Comparison of ENCODE assay signal across 9 cellular contexts in genomic region chr17:44323359-44324091, GRCh38. TPM values are rescaled to one million over a fixed set of nuclear protein-coding genes. Genes with fewer than 3 reads are reported as not detected.
DNase-seq lines count a peak whose midpoint lies in the region; ATAC-seq, FAIRE-seq and TF ChIP-seq lines count a peak whose summit lies in the region.
"Had no signal": no experiment of that assay in that cellular context is flagged by ENCODE, and none has a peak within 500 bp of the region (broad histone marks: within the 10 kb centered on the region; RNA-seq: fewer than 3 reads in every experiment).

No MANE protein-coding gene starts in this region.

- H3K36me3 Mint-ChIP-seq in activated CD4-positive, alpha-beta T cell treated with anti-CD3 and anti-CD28 coated beads, Interleukin-2, amount 10 ng/mL, durations not matched to agents 24 days and 14 days (ENCODE audit: low read depth), result peaks cover 28% of the 10 kb centered on the region
- H3K36me3 Mint-ChIP-seq in astrocyte (ENCODE audit: low read depth, unreplicated experiment), result peaks cover 8% of the 10 kb centered on the region

- in situ Hi-C loops in HepG2 (cut with HindIII; ENCODE audit: extremely low pct_ligation_motif_present, low pct_unique_long_range_greater_than_20kb) (no loop called here), ACHN (cut with HindIII; ENCODE audit: low pct_ligation_motif_present, low pct_unique_long_range_greater_than_20kb, low sequenced_read_pairs) (loop anchor here (10.0 kb wide), 1 partner anchor 119 kb away; no protein-coding TSS in a partner anchor)

- H3K9me3 ChIP-seq in astrocyte (ENCODE audit: insufficient read depth, low read depth, low read length) (no peaks in the 10 kb centered on the region), HepG2 (ENCODE audit: low read length) (no peaks in the 10 kb centered on the region), thymus (ENCODE audit: control insufficient read depth) (no peaks in the 10 kb centered on the region)

- H3K9ac ChIP-seq in astrocyte (ENCODE audit: low read length) (peak overlapping the region; percentile 79), HepG2 (ENCODE audit: insufficient read depth, low read depth, low read length) (peak overlapping the region; percentile 90)

- H3K4me1 Mint-ChIP-seq in activated CD4-positive, alpha-beta T cell treated with anti-CD3 and anti-CD28 coated beads, Interleukin-2, amount 10 ng/mL, durations not matched to agents 24 days and 14 days, result peaks cover 20% of the 10 kb centered on the region
- H3K4me1 Mint-ChIP-seq in astrocyte (ENCODE audit: low read depth, unreplicated experiment), result peaks cover 2% of the 10 kb centered on the region

- H3K36me3 ChIP-seq in astrocyte (ENCODE audit: insufficient read depth, low read length) (peaks cover 6% of the 10 kb centered on the region), HepG2 (replicated peaks in 1 of 2; ENCODE audit: control insufficient read depth in 1 of 2, insufficient read depth in 2 of 2, low read length in 2 of 2) (peaks cover 19 to 33% of the 10 kb centered on the region in 2 experiments; a peak in 4 of 5 replicates), thymus (ENCODE audit: control insufficient read depth, insufficient read depth) (peaks cover 32% of the 10 kb centered on the region)

- peak overlapping the region; percentile 73 for H3K4me3 ChIP-seq in astrocyte (ENCODE audit: insufficient read depth, low read depth, low read length)
- H3K4me3 ChIP-seq in HepG2 (replicated peaks in 1 of 3; ENCODE audit: insufficient read depth in 1 of 3, low read depth in 2 of 3, low read length in 3 of 3), result peak overlapping the region; percentile 78 to 97 (median 91)
- H3K4me3 ChIP-seq in thymus (ENCODE audit: low read length), result peak overlapping the region; percentile 89

- TF ChIP-seq EP300 in HepG2 (IDR thresholded peaks at IDR 0.05; ENCODE audit: low read depth in 2 of 2, low read length in 2 of 2), result no peak
- no peak for TF ChIP-seq EP300 in HepG2 (CRISPR knock-in tag; IDR thresholded peaks at IDR 0.05; ENCODE audit: borderline replicate concordance)

- H3K4me1 ChIP-seq in astrocyte (ENCODE audit: insufficient read depth, low read length) (peaks cover 10% of the 10 kb centered on the region), HepG2 (ENCODE audit: insufficient read depth, low read length) (peaks cover 51% of the 10 kb centered on the region), thymus (ENCODE audit: control insufficient read depth, insufficient read depth, low read length) (peaks cover 5% of the 10 kb centered on the region)

- H3K27me3 ChIP-seq in astrocyte (ENCODE audit: insufficient read depth, low read length), result no peaks in the 10 kb centered on the region
- H3K27me3 ChIP-seq in HepG2 (ENCODE audit: control insufficient read depth in 1 of 2, insufficient read depth in 2 of 2, low read length in 2 of 2), result no peaks in the 10 kb centered on the region; a peak in 3 of 5 replicates
- peaks cover 8% of the 10 kb centered on the region for H3K27me3 ChIP-seq in thymus (ENCODE audit: control insufficient read depth, insufficient read depth)

- DNase-seq in activated CD4-positive, alpha-beta T cell treated with anti-CD3 and anti-CD28 coated beads, Interleukin-2, amount 10 ng/mL, durations not matched to agents 24 days and 14 days, result no peak
- DNase-seq in activated CD4-positive, alpha-beta T cell treated with anti-CD3 and anti-CD28 coated beads for 1 hour, result no peak
- DNase-seq in astrocyte (ENCODE audit: low read depth), result no peak
- DNase-seq in HepG2 (ENCODE audit: low spot score), result no peak
- DNase-seq in ACHN, result no peak
- DNase-seq in sciatic nerve (ENCODE audit: low spot score), result no peak
- DNase-seq in NCI-H526 (lab: John Stamatoyannopoulos, UW), result no peak

- no peaks in the 10 kb centered on the region for H3K9me3 Mint-ChIP-seq in activated CD4-positive, alpha-beta T cell treated with anti-CD3 and anti-CD28 coated beads, Interleukin-2, amount 10 ng/mL, durations not matched to agents 24 days and 14 days
- H3K9me3 Mint-ChIP-seq in astrocyte (ENCODE audit: unreplicated experiment), result no peaks in the 10 kb centered on the region

- no peaks in the 10 kb centered on the region for H3K27me3 Mint-ChIP-seq in activated CD4-positive, alpha-beta T cell treated with anti-CD3 and anti-CD28 coated beads, Interleukin-2, amount 10 ng/mL, durations not matched to agents 24 days and 14 days
- H3K27me3 Mint-ChIP-seq in astrocyte (ENCODE audit: low read depth, unreplicated experiment), result no peaks in the 10 kb centered on the region

- intact Hi-C loops in activated CD4-positive, alpha-beta T cell treated with anti-CD3 and anti-CD28 coated beads, Interleukin-2, amount 10 ng/mL, durations not matched to agents 24 days and 14 days (cut with micrococcal nuclease), result loop anchor here (2.0 kb wide), 2 partner anchors 15 to 257 kb away; partner anchors contain the start of genes LSM12 and RUNDC3A
- intact Hi-C loops in HepG2 (cut with micrococcal nuclease; ENCODE audit: unreplicated experiment) (loop anchor here (2.0 to 10.0 kb wide), 2 partner anchors 49 to 105 kb away; partner anchors contain the start of gene UBTF), sciatic nerve (cut with DNase I) (no loop called here)

- TF ChIP-seq CTCF in astrocyte (IDR thresholded peaks at IDR 0.05; ENCODE audit: insufficient read depth, low read depth, low read length) (no peak), HepG2 (CRISPR knock-in tag; IDR thresholded peaks at IDR 0.05) (0 out of 2 replicates have a peak, but pooled peaks have one; percentile 5)

- peak overlapping the region; percentile 85 for H3K4me2 ChIP-seq in astrocyte (ENCODE audit: low read length)
- peak overlapping the region; percentile 97 for H3K4me2 ChIP-seq in HepG2 (ENCODE audit: low read depth, low read length)

- H2AFZ ChIP-seq in astrocyte (ENCODE audit: low read depth, low read length) (peak overlapping the region; percentile 87), HepG2 (ENCODE audit: low read length) (no peak overlapping the region)

- WGBS in HepG2 (ENCODE audit: low lambda C conversion rate), result 37% methylated on average over 27 of the region's 27 CpGs
- 77% methylated on average over 27 of the region's 27 CpGs for WGBS in thymus

- H3K27ac ChIP-seq in astrocyte (ENCODE audit: low read depth, low read length), result no peak overlapping the region
- H3K27ac ChIP-seq in HepG2 (ENCODE audit: extremely low read length, insufficient read depth, low read length), result peak overlapping the region; percentile 61
- H3K27ac ChIP-seq in thymus (ENCODE audit: low read depth), result no peak overlapping the region

- CTCF ChIA-PET in HepG2 (lab: Yijun Ruan, JAX; ENCODE audit: low intra/inter-chr PET ratio, low total read pairs), result no interaction called here

- BruUV-seq in HepG2 (replicated peaks; lab: Mats Ljungman, UMichigan), result TSS peak; percentile 66

- peaks cover 19% of the 10 kb centered on the region for H3K79me2 ChIP-seq in astrocyte (ENCODE audit: insufficient read depth, low read length)
- peaks cover 14% of the 10 kb centered on the region for H3K79me2 ChIP-seq in HepG2 (ENCODE audit: insufficient read depth, low read length)

- TF ChIP-seq POLR2A in HepG2 (IDR thresholded peaks at IDR 0.05; ENCODE audit: insufficient read depth in 1 of 2, low read depth in 2 of 2, low read length in 2 of 2), result no peak

- H4K20me1 ChIP-seq in astrocyte (ENCODE audit: insufficient read depth, low read length) (peaks cover 19% of the 10 kb centered on the region), HepG2 (ENCODE audit: insufficient read depth, low read length) (no peaks in the 10 kb centered on the region)

- FAIRE-seq in astrocyte (lab: Jason Lieb, UNC), result no peak
- FAIRE-seq in HepG2 (lab: Jason Lieb, UNC), result no peak

- peak overlapping the region; percentile 94 for H3K4me3 Mint-ChIP-seq in activated CD4-positive, alpha-beta T cell treated with anti-CD3 and anti-CD28 coated beads, Interleukin-2, amount 10 ng/mL, durations not matched to agents 24 days and 14 days
- peak overlapping the region; percentile 90 for H3K4me3 Mint-ChIP-seq in astrocyte (ENCODE audit: unreplicated experiment)

- H3K27ac Mint-ChIP-seq in activated CD4-positive, alpha-beta T cell treated with anti-CD3 and anti-CD28 coated beads, Interleukin-2, amount 10 ng/mL, durations not matched to agents 24 days and 14 days, result peak overlapping the region; percentile 82
- no peak overlapping the region for H3K27ac Mint-ChIP-seq in astrocyte (ENCODE audit: unreplicated experiment)

- ATAC-seq in HepG2, result no peak
- ATAC-seq in sciatic nerve, result no peak

- no peak for TF ChIP-seq RAD21 in HepG2 (CRISPR knock-in tag; IDR thresholded peaks at IDR 0.05)

- POLR2A ChIA-PET in HepG2 (lab: Yijun Ruan, JAX), result interaction anchor here (1.4 to 1.9 kb wide), 3 partner anchors 11 to 124 kb away, joined by 5 to 6 read pairs (median 6); partner anchors contain the start of genes ATXN7L3 and UBTF

RNA-seq across cellular contexts. Expression of gene SLC25A39, which starts 1.1 kb away (rescaled TPM):
- 172 TPM in 2 replicates for total RNA-seq in activated CD4-positive, alpha-beta T cell treated with anti-CD3 and anti-CD28 coated beads, Interleukin-2, amount 10 ng/mL, durations not matched to agents 24 days and 14 days
- total RNA-seq in astrocyte (80.6 and 80.9 TPM in 2 replicates), HepG2 (2016; rRNA removed; fragmentation: Illumina TruSeq; extraction: Trizol) (119 and 151 TPM in 2 replicates), sciatic nerve (91.6 TPM)
- 410 and 476 TPM in 2 replicates for total RNA-seq in HepG2 (2016; cell fraction: cytosol; rRNA removed; fragmentation: Illumina TruSeq; extraction: Trizol; ENCODE audit: low read depth)
- 99.0 and 156 TPM in 2 replicates for total RNA-seq in HepG2 (2016; cell fraction: insoluble cytoplasmic fraction; rRNA removed; fragmentation: Illumina TruSeq; extraction: Trizol)
- 478 and 550 TPM in 2 replicates for total RNA-seq in HepG2 (2016; cell fraction: membrane; rRNA removed; fragmentation: Illumina TruSeq; extraction: Trizol)
- 88.4 and 102 TPM in 2 replicates for total RNA-seq in HepG2 (2016; cell fraction: nucleus; rRNA removed; fragmentation: Illumina TruSeq; extraction: Trizol)
- polyA plus RNA-seq in HepG2 (2011; rRNA removed) (144 and 164 TPM in 2 replicates), thymus (93.8 TPM)
- 120 and 173 TPM in 2 replicates for polyA plus RNA-seq in HepG2 (2011; cell fraction: cytosol; rRNA removed)
- 432 and 489 TPM in 2 replicates for polyA plus RNA-seq in HepG2 (2011; cell fraction: nucleus; rRNA removed)
- polyA plus RNA-seq in HepG2 (2012), result 90.6 and 129 TPM in 2 replicates
- polyA plus RNA-seq in HepG2 (2016; cell fraction: cytosol; fragmentation: Illumina TruSeq; extraction: Trizol; ENCODE audit: low read depth), result 809 and 889 TPM in 2 replicates
- 161 and 204 TPM in 2 replicates for polyA plus RNA-seq in HepG2 (2016; cell fraction: insoluble cytoplasmic fraction; fragmentation: Illumina TruSeq; extraction: Trizol; ENCODE audit: low read depth)
- 764 and 806 TPM in 2 replicates for polyA plus RNA-seq in HepG2 (2016; cell fraction: membrane; fragmentation: Illumina TruSeq; extraction: Trizol; ENCODE audit: low read depth)
- polyA plus RNA-seq in HepG2 (2016; cell fraction: nucleus; fragmentation: Illumina TruSeq; extraction: Trizol; ENCODE audit: insufficient read depth, low read depth), result 299 and 303 TPM in 2 replicates
- polyA minus RNA-seq in HepG2 (2011; rRNA and poly(A)+ RNA removed; ENCODE audit: low replicate concordance), result 136 and 157 TPM in 2 replicates
- polyA minus RNA-seq in HepG2 (2011; cell fraction: cytosol; rRNA and poly(A)+ RNA removed), result 35.4 and 57.5 TPM in 2 replicates
- polyA minus RNA-seq in HepG2 (2011; cell fraction: nucleus; rRNA and poly(A)+ RNA removed), result 45.3 and 47.1 TPM in 2 replicates

RNA-seq across cellular contexts. Expression of gene RUNDC3A, which starts 15.1 kb away (rescaled TPM):
- 0.42 TPM in 1 of 2 replicates, not detected in the other for total RNA-seq in activated CD4-positive, alpha-beta T cell treated with anti-CD3 and anti-CD28 coated beads, Interleukin-2, amount 10 ng/mL, durations not matched to agents 24 days and 14 days
- total RNA-seq in astrocyte, result 2.0 and 3.4 TPM in 2 replicates
- total RNA-seq in HepG2 (2016; rRNA removed; fragmentation: Illumina TruSeq; extraction: Trizol), result not detected in 2 replicates
- total RNA-seq in HepG2 (2016; cell fraction: cytosol; rRNA removed; fragmentation: Illumina TruSeq; extraction: Trizol; ENCODE audit: low read depth), result not detected in 2 replicates
- total RNA-seq in HepG2 (2016; cell fraction: insoluble cytoplasmic fraction; rRNA removed; fragmentation: Illumina TruSeq; extraction: Trizol), result 0.04 TPM in 1 of 2 replicates, not detected in the other
- total RNA-seq in HepG2 (2016; cell fraction: membrane; rRNA removed; fragmentation: Illumina TruSeq; extraction: Trizol), result 0.31 TPM in 1 of 2 replicates, not detected in the other
- not detected in 2 replicates for total RNA-seq in HepG2 (2016; cell fraction: nucleus; rRNA removed; fragmentation: Illumina TruSeq; extraction: Trizol)
- 0.25 and 0.33 TPM in 2 replicates for polyA plus RNA-seq in HepG2 (2011; rRNA removed)
- polyA plus RNA-seq in HepG2 (2011; cell fraction: cytosol; rRNA removed), result 0.32 and 0.42 TPM in 2 replicates
- polyA plus RNA-seq in HepG2 (2011; cell fraction: nucleus; rRNA removed), result 0.97 and 1.1 TPM in 2 replicates
- polyA plus RNA-seq in HepG2 (2012), result 0.11 and 0.43 TPM in 2 replicates
- polyA plus RNA-seq in HepG2 (2016; cell fraction: cytosol; fragmentation: Illumina TruSeq; extraction: Trizol; ENCODE audit: low read depth), result 0.18 TPM in 2 replicates
- polyA plus RNA-seq in HepG2 (2016; cell fraction: insoluble cytoplasmic fraction; fragmentation: Illumina TruSeq; extraction: Trizol; ENCODE audit: low read depth), result 0.21 and 0.33 TPM in 2 replicates
- polyA plus RNA-seq in HepG2 (2016; cell fraction: membrane; fragmentation: Illumina TruSeq; extraction: Trizol; ENCODE audit: low read depth), result 0.07 TPM in 1 of 2 replicates, not detected in the other
- polyA plus RNA-seq in HepG2 (2016; cell fraction: nucleus; fragmentation: Illumina TruSeq; extraction: Trizol; ENCODE audit: insufficient read depth, low read depth), result 0.33 TPM in 1 of 2 replicates, not detected in the other
- polyA minus RNA-seq in HepG2 (2011; rRNA and poly(A)+ RNA removed; ENCODE audit: low replicate concordance), result 0.48 TPM in 1 of 2 replicates, not detected in the other
- not detected in 2 replicates for polyA minus RNA-seq in HepG2 (2011; cell fraction: cytosol; rRNA and poly(A)+ RNA removed)
- polyA minus RNA-seq in HepG2 (2011; cell fraction: nucleus; rRNA and poly(A)+ RNA removed), result 0.50 TPM in 1 of 2 replicates, not detected in the other
- 4.9 TPM for polyA plus RNA-seq in thymus
- total RNA-seq in sciatic nerve, result 2.9 TPM

RNA-seq across cellular contexts. Expression of gene GRN, which starts 21.6 kb away (rescaled TPM):
- total RNA-seq in activated CD4-positive, alpha-beta T cell treated with anti-CD3 and anti-CD28 coated beads, Interleukin-2, amount 10 ng/mL, durations not matched to agents 24 days and 14 days, result 33.0 and 34.6 TPM in 2 replicates
- total RNA-seq in astrocyte (327 and 338 TPM in 2 replicates), HepG2 (2016; rRNA removed; fragmentation: Illumina TruSeq; extraction: Trizol) (41.2 and 86.6 TPM in 2 replicates), sciatic nerve (169 TPM)
- total RNA-seq in HepG2 (2016; cell fraction: cytosol; rRNA removed; fragmentation: Illumina TruSeq; extraction: Trizol; ENCODE audit: low read depth), result 14.7 and 16.4 TPM in 2 replicates
- 36.4 and 95.6 TPM in 2 replicates for total RNA-seq in HepG2 (2016; cell fraction: insoluble cytoplasmic fraction; rRNA removed; fragmentation: Illumina TruSeq; extraction: Trizol)
- total RNA-seq in HepG2 (2016; cell fraction: membrane; rRNA removed; fragmentation: Illumina TruSeq; extraction: Trizol), result 24.9 and 32.7 TPM in 2 replicates
- 81.7 and 101 TPM in 2 replicates for total RNA-seq in HepG2 (2016; cell fraction: nucleus; rRNA removed; fragmentation: Illumina TruSeq; extraction: Trizol)
- polyA plus RNA-seq in HepG2 (2011; rRNA removed) (143 and 195 TPM in 2 replicates), thymus (93.0 TPM)
- 82.9 and 130 TPM in 2 replicates for polyA plus RNA-seq in HepG2 (2011; cell fraction: cytosol; rRNA removed)
- polyA plus RNA-seq in HepG2 (2011; cell fraction: nucleus; rRNA removed), result 653 and 705 TPM in 2 replicates
- polyA plus RNA-seq in HepG2 (2012), result 166 and 219 TPM in 2 replicates
- 23.3 and 23.7 TPM in 2 replicates for polyA plus RNA-seq in HepG2 (2016; cell fraction: cytosol; fragmentation: Illumina TruSeq; extraction: Trizol; ENCODE audit: low read depth)
- 50.3 and 62.4 TPM in 2 replicates for polyA plus RNA-seq in HepG2 (2016; cell fraction: insoluble cytoplasmic fraction; fragmentation: Illumina TruSeq; extraction: Trizol; ENCODE audit: low read depth)
- 32.0 and 32.7 TPM in 2 replicates for polyA plus RNA-seq in HepG2 (2016; cell fraction: membrane; fragmentation: Illumina TruSeq; extraction: Trizol; ENCODE audit: low read depth)
- 211 and 219 TPM in 2 replicates for polyA plus RNA-seq in HepG2 (2016; cell fraction: nucleus; fragmentation: Illumina TruSeq; extraction: Trizol; ENCODE audit: insufficient read depth, low read depth)
- polyA minus RNA-seq in HepG2 (2011; rRNA and poly(A)+ RNA removed; ENCODE audit: low replicate concordance), result 65.4 and 170 TPM in 2 replicates
- polyA minus RNA-seq in HepG2 (2011; cell fraction: cytosol; rRNA and poly(A)+ RNA removed), result 146 and 172 TPM in 2 replicates
- 48.2 and 74.1 TPM in 2 replicates for polyA minus RNA-seq in HepG2 (2011; cell fraction: nucleus; rRNA and poly(A)+ RNA removed)

RNA-seq across cellular contexts. Expression of gene FAM171A2, which starts 40.1 kb away (rescaled TPM):
- total RNA-seq in activated CD4-positive, alpha-beta T cell treated with anti-CD3 and anti-CD28 coated beads, Interleukin-2, amount 10 ng/mL, durations not matched to agents 24 days and 14 days, result 0.21 and 0.26 TPM in 2 replicates
- 18.2 and 22.8 TPM in 2 replicates for total RNA-seq in astrocyte
- 1.0 and 1.8 TPM in 2 replicates for total RNA-seq in HepG2 (2016; rRNA removed; fragmentation: Illumina TruSeq; extraction: Trizol)
- total RNA-seq in HepG2 (2016; cell fraction: cytosol; rRNA removed; fragmentation: Illumina TruSeq; extraction: Trizol; ENCODE audit: low read depth), result 0.44 and 1.2 TPM in 2 replicates
- total RNA-seq in HepG2 (2016; cell fraction: insoluble cytoplasmic fraction; rRNA removed; fragmentation: Illumina TruSeq; extraction: Trizol), result 0.97 and 2.0 TPM in 2 replicates
- 1.4 and 2.0 TPM in 2 replicates for total RNA-seq in HepG2 (2016; cell fraction: membrane; rRNA removed; fragmentation: Illumina TruSeq; extraction: Trizol)
- total RNA-seq in HepG2 (2016; cell fraction: nucleus; rRNA removed; fragmentation: Illumina TruSeq; extraction: Trizol), result 1.8 and 2.4 TPM in 2 replicates
- 3.6 and 5.8 TPM in 2 replicates for polyA plus RNA-seq in HepG2 (2011; rRNA removed)
- 3.3 and 4.9 TPM in 2 replicates for polyA plus RNA-seq in HepG2 (2011; cell fraction: cytosol; rRNA removed)
- 5.7 and 6.2 TPM in 2 replicates for polyA plus RNA-seq in HepG2 (2011; cell fraction: nucleus; rRNA removed)
- polyA plus RNA-seq in HepG2 (2012), result 3.9 and 7.7 TPM in 2 replicates
- polyA plus RNA-seq in HepG2 (2016; cell fraction: cytosol; fragmentation: Illumina TruSeq; extraction: Trizol; ENCODE audit: low read depth), result 0.99 and 1.1 TPM in 2 replicates
- polyA plus RNA-seq in HepG2 (2016; cell fraction: insoluble cytoplasmic fraction; fragmentation: Illumina TruSeq; extraction: Trizol; ENCODE audit: low read depth), result 0.66 and 0.71 TPM in 2 replicates
- 0.84 and 1.1 TPM in 2 replicates for polyA plus RNA-seq in HepG2 (2016; cell fraction: membrane; fragmentation: Illumina TruSeq; extraction: Trizol; ENCODE audit: low read depth)
- polyA plus RNA-seq in HepG2 (2016; cell fraction: nucleus; fragmentation: Illumina TruSeq; extraction: Trizol; ENCODE audit: insufficient read depth, low read depth), result 3.3 and 3.5 TPM in 2 replicates
- polyA minus RNA-seq in HepG2 (2011; rRNA and poly(A)+ RNA removed; ENCODE audit: low replicate concordance), result 1.3 and 9.8 TPM in 2 replicates
- 3.0 and 3.8 TPM in 2 replicates for polyA minus RNA-seq in HepG2 (2011; cell fraction: cytosol; rRNA and poly(A)+ RNA removed)
- polyA minus RNA-seq in HepG2 (2011; cell fraction: nucleus; rRNA and poly(A)+ RNA removed), result 1.3 and 2.7 TPM in 2 replicates
- 0.39 TPM for polyA plus RNA-seq in thymus
- 3.7 TPM for total RNA-seq in sciatic nerve

RNA-seq across cellular contexts. Expression of gene SLC4A1, which starts 55.6 kb away (rescaled TPM):
- not detected in 2 replicates for total RNA-seq in activated CD4-positive, alpha-beta T cell treated with anti-CD3 and anti-CD28 coated beads, Interleukin-2, amount 10 ng/mL, durations not matched to agents 24 days and 14 days
- total RNA-seq in astrocyte (not detected in 2 replicates), HepG2 (2016; rRNA removed; fragmentation: Illumina TruSeq; extraction: Trizol) (not detected in 2 replicates), sciatic nerve (47.6 TPM)
- total RNA-seq in HepG2 (2016; cell fraction: cytosol; rRNA removed; fragmentation: Illumina TruSeq; extraction: Trizol; ENCODE audit: low read depth), result not detected in 2 replicates
- not detected in 2 replicates for total RNA-seq in HepG2 (2016; cell fraction: insoluble cytoplasmic fraction; rRNA removed; fragmentation: Illumina TruSeq; extraction: Trizol)
- total RNA-seq in HepG2 (2016; cell fraction: membrane; rRNA removed; fragmentation: Illumina TruSeq; extraction: Trizol), result not detected in 2 replicates
- not detected in 2 replicates for total RNA-seq in HepG2 (2016; cell fraction: nucleus; rRNA removed; fragmentation: Illumina TruSeq; extraction: Trizol)
- polyA plus RNA-seq in HepG2 (2011; rRNA removed) (0.01 TPM in 1 of 2 replicates, not detected in the other), thymus (0.37 TPM)
- polyA plus RNA-seq in HepG2 (2011; cell fraction: cytosol; rRNA removed), result not detected in 2 replicates
- 0.03 TPM in 1 of 2 replicates, not detected in the other for polyA plus RNA-seq in HepG2 (2011; cell fraction: nucleus; rRNA removed)
- not detected in 2 replicates for polyA plus RNA-seq in HepG2 (2012)
- not detected in 2 replicates for polyA plus RNA-seq in HepG2 (2016; cell fraction: cytosol; fragmentation: Illumina TruSeq; extraction: Trizol; ENCODE audit: low read depth)
- not detected in 2 replicates for polyA plus RNA-seq in HepG2 (2016; cell fraction: insoluble cytoplasmic fraction; fragmentation: Illumina TruSeq; extraction: Trizol; ENCODE audit: low read depth)
- not detected in 2 replicates for polyA plus RNA-seq in HepG2 (2016; cell fraction: membrane; fragmentation: Illumina TruSeq; extraction: Trizol; ENCODE audit: low read depth)
- polyA plus RNA-seq in HepG2 (2016; cell fraction: nucleus; fragmentation: Illumina TruSeq; extraction: Trizol; ENCODE audit: insufficient read depth, low read depth), result not detected in 2 replicates
- polyA minus RNA-seq in HepG2 (2011; rRNA and poly(A)+ RNA removed; ENCODE audit: low replicate concordance), result not detected in 2 replicates
- polyA minus RNA-seq in HepG2 (2011; cell fraction: cytosol; rRNA and poly(A)+ RNA removed), result not detected in 2 replicates
- not detected in 2 replicates for polyA minus RNA-seq in HepG2 (2011; cell fraction: nucleus; rRNA and poly(A)+ RNA removed)
- total RNA-seq: dermis microvascular lymphatic vessel endothelial cell had no signal
